In the genomic region with DNA sequence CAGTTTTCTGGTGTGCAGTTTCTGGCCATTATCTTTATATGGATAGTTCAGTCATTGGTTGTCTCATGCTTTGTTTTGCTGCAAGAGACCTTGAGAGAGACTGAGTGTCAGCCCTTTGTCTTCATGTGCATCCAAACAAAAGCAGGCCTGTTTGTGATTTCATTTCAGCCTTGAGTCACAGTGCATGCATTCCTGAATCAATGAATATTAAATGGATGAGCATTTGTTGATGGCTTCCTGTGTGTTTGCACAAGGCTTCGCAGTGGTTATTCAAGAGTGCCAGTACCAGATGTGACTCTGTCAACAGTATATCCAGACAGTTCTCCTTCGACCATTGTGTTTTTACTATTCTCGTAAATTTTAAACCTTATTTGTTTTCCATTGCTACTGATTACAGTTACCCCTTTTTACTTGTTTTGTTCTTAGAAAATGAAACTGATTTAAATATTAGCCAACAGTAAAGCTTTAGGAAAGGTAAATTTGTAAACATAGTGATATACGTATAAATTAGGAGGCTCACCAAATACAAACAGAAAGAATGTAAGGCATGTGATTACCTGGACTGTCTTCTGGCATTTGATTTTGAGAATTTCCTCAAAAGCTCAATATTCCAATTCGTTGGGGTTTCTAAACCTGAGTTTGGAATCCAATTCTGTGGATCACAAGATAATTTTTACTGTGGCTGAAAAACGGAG, we compare ENCODE assay signal across 1 cellular context.
TF ChIP-seq lines count a peak whose summit lies in the region.

No MANE protein-coding gene starts in this region.

TF ChIP-seq in WTC11, 78 proteins besides CTCF, POLR2A, EP300 and RAD21 (continued from another document):
- TF ChIP-seq, protein P1, sequence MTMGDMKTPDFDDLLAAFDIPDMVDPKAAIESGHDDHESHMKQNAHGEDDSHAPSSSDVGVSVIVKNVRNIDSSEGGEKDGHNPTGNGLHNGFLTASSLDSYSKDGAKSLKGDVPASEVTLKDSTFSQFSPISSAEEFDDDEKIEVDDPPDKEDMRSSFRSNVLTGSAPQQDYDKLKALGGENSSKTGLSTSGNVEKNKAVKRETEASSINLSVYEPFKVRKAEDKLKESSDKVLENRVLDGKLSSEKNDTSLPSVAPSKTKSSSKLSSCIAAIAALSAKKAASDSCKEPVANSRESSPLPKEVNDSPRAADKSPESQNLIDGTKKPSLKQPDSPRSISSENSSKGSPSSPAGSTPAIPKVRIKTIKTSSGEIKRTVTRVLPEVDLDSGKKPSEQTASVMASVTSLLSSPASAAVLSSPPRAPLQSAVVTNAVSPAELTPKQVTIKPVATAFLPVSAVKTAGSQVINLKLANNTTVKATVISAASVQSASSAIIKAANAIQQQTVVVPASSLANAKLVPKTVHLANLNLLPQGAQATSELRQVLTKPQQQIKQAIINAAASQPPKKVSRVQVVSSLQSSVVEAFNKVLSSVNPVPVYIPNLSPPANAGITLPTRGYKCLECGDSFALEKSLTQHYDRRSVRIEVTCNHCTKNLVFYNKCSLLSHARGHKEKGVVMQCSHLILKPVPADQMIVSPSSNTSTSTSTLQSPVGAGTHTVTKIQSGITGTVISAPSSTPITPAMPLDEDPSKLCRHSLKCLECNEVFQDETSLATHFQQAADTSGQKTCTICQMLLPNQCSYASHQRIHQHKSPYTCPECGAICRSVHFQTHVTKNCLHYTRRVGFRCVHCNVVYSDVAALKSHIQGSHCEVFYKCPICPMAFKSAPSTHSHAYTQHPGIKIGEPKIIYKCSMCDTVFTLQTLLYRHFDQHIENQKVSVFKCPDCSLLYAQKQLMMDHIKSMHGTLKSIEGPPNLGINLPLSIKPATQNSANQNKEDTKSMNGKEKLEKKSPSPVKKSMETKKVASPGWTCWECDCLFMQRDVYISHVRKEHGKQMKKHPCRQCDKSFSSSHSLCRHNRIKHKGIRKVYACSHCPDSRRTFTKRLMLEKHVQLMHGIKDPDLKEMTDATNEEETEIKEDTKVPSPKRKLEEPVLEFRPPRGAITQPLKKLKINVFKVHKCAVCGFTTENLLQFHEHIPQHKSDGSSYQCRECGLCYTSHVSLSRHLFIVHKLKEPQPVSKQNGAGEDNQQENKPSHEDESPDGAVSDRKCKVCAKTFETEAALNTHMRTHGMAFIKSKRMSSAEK (CRISPR knock-in tag; IDR thresholded peaks at IDR 0.05; ENCODE audit: borderline replicate concordance) = no peak
TF ChIP-seq in WTC11: peak in this region for 2.
